32 cellular contexts compared by ENCODE assay signal in genomic region chr11:100695911-100696310, GRCh38. TPM values are rescaled to one million over a fixed set of nuclear protein-coding genes. Genes with fewer than 3 reads are reported as not detected.
"Had no signal": no experiment of that assay in that cellular context is flagged by ENCODE, and none has a peak within 500 bp of the region (broad histone marks: within the 10 kb centered on the region; RNA-seq: fewer than 3 reads in every experiment).

No MANE protein-coding gene starts in this region.

- DNase-seq: activated B cell treated with CpG ODN at 0.5 μM for 24 hours; activated CD4-positive, alpha-beta memory T cell treated with anti-CD3 and anti-CD28 coated beads for 36 hours; activated CD4-positive, alpha-beta T cell treated with anti-CD3 and anti-CD28 coated beads for 4 hours; activated CD4-positive, alpha-beta T cell treated with anti-CD3 and anti-CD28 coated beads, Interleukin-2, amount 10 ng/mL, durations not matched to agents 24 days and 14 days; activated CD4-positive, alpha-beta T cell treated with anti-CD3 and anti-CD28 coated beads, Interleukin-2, amount 50 U/mL, for 1 hour; activated CD4-positive, alpha-beta T cell treated with anti-CD3 and anti-CD28 coated beads, Interleukin-2, amount 50 U/mL, for 4 hours; activated CD4-positive, CD25-positive, alpha-beta regulatory T cell treated with anti-CD3 and anti-CD28 coated beads, Interleukin-2, amount 50 U/mL, for 72 hours; activated CD8-positive, alpha-beta memory T cell treated with anti-CD3 and anti-CD28 coated beads, Interleukin-2, amount 50 U/mL, for 4 hours; activated CD8-positive, alpha-beta T cell treated with anti-CD3 and anti-CD28 coated beads for 36 hours; activated effector memory CD4-positive, alpha-beta T cell treated with Interleukin-2 at 50 U/mL for 16 hours; activated gamma-delta T cell; activated naive CD4-positive, alpha-beta T cell treated with anti-CD3 and anti-CD28 coated beads, Interleukin-2, amount 50 U/mL, for 16 hours; activated naive CD4-positive, alpha-beta T cell treated with Interleukin-2 at 50 U/mL for 16 hours; activated naive CD8-positive, alpha-beta T cell treated with anti-CD3 and anti-CD28 coated beads for 36 hours; activated T-cell treated with anti-CD3 and anti-CD28 coated beads for 4 hours; activated T-cell treated with anti-CD3 and anti-CD28 coated beads, Interleukin-2, amount 50 U/mL, for 1 hour; activated T-cell treated with anti-CD3 and anti-CD28 coated beads, Interleukin-2, amount 50 U/mL, for 4 hours; adrenal gland; amniotic stem cell; aorta; body of pancreas; brain microvascular endothelial cell; central memory CD4-positive, alpha-beta T cell; T-helper 1 cell; T-helper 2 cell; T-helper 9 cell had no signal

- H3K4me3 Mint-ChIP-seq: activated B cell treated with CpG ODN at 0.5 μM for 24 hours; activated CD4-positive, alpha-beta memory T cell treated with anti-CD3 and anti-CD28 coated beads for 36 hours; activated CD4-positive, alpha-beta T cell treated with anti-CD3 and anti-CD28 coated beads, Interleukin-2, amount 10 ng/mL, durations not matched to agents 24 days and 14 days; activated CD8-positive, alpha-beta T cell treated with anti-CD3 and anti-CD28 coated beads for 36 hours; activated naive CD8-positive, alpha-beta T cell treated with anti-CD3 and anti-CD28 coated beads for 36 hours; activated T-cell treated with anti-CD3 and anti-CD28 coated beads, Interleukin-2, amount 50 U/mL, for 4 hours; T-helper 1 cell treated with Interleukin-12 subunit alpha and Interleukin-12 subunit beta and Interleukin-4 antibody, amounts not matched to agents 30 μg/mL and 1 μg/mL, for 36 hours; T-helper 2 cell treated with Interferon-gamma antibody and Interleukin-4, amounts not matched to agents 5 μg/mL and 100 μg/mL, for 36 hours had no signal

- H3K9me3 Mint-ChIP-seq: activated B cell treated with CpG ODN at 0.5 μM for 24 hours; activated CD4-positive, alpha-beta memory T cell treated with anti-CD3 and anti-CD28 coated beads for 36 hours; activated CD4-positive, alpha-beta T cell treated with anti-CD3 and anti-CD28 coated beads, Interleukin-2, amount 10 ng/mL, durations not matched to agents 24 days and 14 days; activated CD8-positive, alpha-beta T cell treated with anti-CD3 and anti-CD28 coated beads for 36 hours; activated naive CD8-positive, alpha-beta T cell treated with anti-CD3 and anti-CD28 coated beads for 36 hours; activated T-cell treated with anti-CD3 and anti-CD28 coated beads, Interleukin-2, amount 50 U/mL, for 4 hours; activated T-helper 2 cell treated with anti-CD3 and anti-CD28 coated beads, Interferon-gamma antibody, Interleukin-2, Interleukin-4, amounts not matched to agents 10 μg/mL and 5 μg/mL and 100 μg/mL, durations not matched to agents 14 hours and 24 hours and 36 hours; T-helper 1 cell treated with Interleukin-12 subunit alpha and Interleukin-12 subunit beta and Interleukin-4 antibody, amounts not matched to agents 30 μg/mL and 1 μg/mL, for 36 hours; T-helper 2 cell treated with Interferon-gamma antibody and Interleukin-4, amounts not matched to agents 5 μg/mL and 100 μg/mL, for 36 hours had no signal

- H3K36me3 ChIP-seq: adrenal gland, brain microvascular endothelial cell, breast epithelium had no signal

- H3K36me3 Mint-ChIP-seq: activated CD4-positive, alpha-beta memory T cell treated with anti-CD3 and anti-CD28 coated beads for 36 hours; activated naive CD4-positive, alpha-beta T cell treated with anti-CD3 and anti-CD28 coated beads, Interleukin-2, amount 50 U/mL, for 72 hours; activated naive CD8-positive, alpha-beta T cell treated with anti-CD3 and anti-CD28 coated beads for 36 hours had no signal

- H3K4me3 ChIP-seq: adrenal gland, body of pancreas, breast epithelium had no signal

- H3K27me3 ChIP-seq: adrenal gland, body of pancreas, brain microvascular endothelial cell, breast epithelium had no signal

- ATAC-seq: activated CD8-positive, alpha-beta T cell treated with anti-CD3 and anti-CD28 coated beads for 36 hours; activated naive CD4-positive, alpha-beta T cell treated with anti-CD3 and anti-CD28 coated beads, Interleukin-2, amount 50 U/mL, for 72 hours; activated T-cell treated with anti-CD3 and anti-CD28 coated beads, Interleukin-2, amount 50 U/mL, for 4 hours; body of pancreas had no signal

- H3K27ac Mint-ChIP-seq: activated B cell treated with CpG ODN at 0.5 μM for 24 hours; activated CD4-positive, alpha-beta memory T cell treated with anti-CD3 and anti-CD28 coated beads for 36 hours; activated CD4-positive, alpha-beta T cell treated with anti-CD3 and anti-CD28 coated beads, Interleukin-2, amount 10 ng/mL, durations not matched to agents 24 days and 14 days; activated CD8-positive, alpha-beta T cell treated with anti-CD3 and anti-CD28 coated beads for 36 hours; activated naive CD4-positive, alpha-beta T cell treated with anti-CD3 and anti-CD28 coated beads, Interleukin-2, amount 50 U/mL, for 72 hours; activated naive CD8-positive, alpha-beta T cell treated with anti-CD3 and anti-CD28 coated beads for 36 hours; activated T-helper 2 cell treated with anti-CD3 and anti-CD28 coated beads, Interferon-gamma antibody, Interleukin-2, Interleukin-4, amounts not matched to agents 10 μg/mL and 5 μg/mL and 100 μg/mL, durations not matched to agents 14 hours and 24 hours and 36 hours; T-helper 1 cell treated with Interleukin-12 subunit alpha and Interleukin-12 subunit beta and Interleukin-4 antibody, amounts not matched to agents 30 μg/mL and 1 μg/mL, for 36 hours; T-helper 2 cell treated with Interferon-gamma antibody and Interleukin-4, amounts not matched to agents 5 μg/mL and 100 μg/mL, for 36 hours had no signal

- H3K9me3 ChIP-seq: adrenal gland, body of pancreas, breast epithelium had no signal

- H3K27ac ChIP-seq: adrenal gland, body of pancreas, brain microvascular endothelial cell, breast epithelium, VCaP had no signal

- H3K4me1 Mint-ChIP-seq: activated CD4-positive, alpha-beta T cell treated with anti-CD3 and anti-CD28 coated beads, Interleukin-2, amount 10 ng/mL, durations not matched to agents 24 days and 14 days; activated naive CD8-positive, alpha-beta T cell treated with anti-CD3 and anti-CD28 coated beads for 36 hours had no signal

- H3K27me3 Mint-ChIP-seq: activated B cell treated with CpG ODN at 0.5 μM for 24 hours; activated CD4-positive, alpha-beta memory T cell treated with anti-CD3 and anti-CD28 coated beads for 36 hours; activated CD4-positive, alpha-beta T cell treated with anti-CD3 and anti-CD28 coated beads, Interleukin-2, amount 10 ng/mL, durations not matched to agents 24 days and 14 days; activated CD8-positive, alpha-beta T cell treated with anti-CD3 and anti-CD28 coated beads for 36 hours had no signal

- H3K4me1 ChIP-seq: adrenal gland, body of pancreas, breast epithelium had no signal

RNA-seq across cellular contexts. Expression of gene ARHGAP42, which starts 8.8 kb away (rescaled TPM):
- total RNA-seq: activated CD4-positive, alpha-beta memory T cell treated with anti-CD3 and anti-CD28 coated beads for 36 hours; activated CD4-positive, alpha-beta T cell treated with anti-CD3 and anti-CD28 coated beads, Interleukin-2, amount 10 ng/mL, durations not matched to agents 24 days and 14 days had no signal
